ENCODE assay signal across 25 cellular contexts in genomic region chr5:180436936-180437335, GRCh38.
"Had no signal": no experiment of that assay in that cellular context is flagged by ENCODE, and none has a peak within 500 bp of the region (broad histone marks: within the 10 kb centered on the region; RNA-seq: fewer than 3 reads in every experiment).

No MANE protein-coding gene starts in this region.

- H3K9me3 ChIP-seq: neutrophil, prostate gland, vagina had no signal

- H3K4me3 Mint-ChIP-seq: naive thymus-derived CD8-positive, alpha-beta T cell; nephron; neural crest cell; stimulated activated effector memory CD8-positive, alpha-beta T cell treated with anti-CD3 and anti-CD28 coated beads, Interleukin-12 subunit alpha, Interleukin-12 subunit beta, amount 100 ng/mL, for 72 hours; stimulated activated naive CD8-positive, alpha-beta T cell treated with anti-CD3 and anti-CD28 coated beads, Interleukin-15, Interleukin-2, amounts not matched to agents 100 ng/mL and 50 ng/mL, for 24 hours; type B pancreatic cell had no signal

- FAIRE-seq: keratinocyte, small intestine had no signal

- DNase-seq: hippocampal formation; kidney glomerular epithelial cell; left cardiac atrium; left lung; naive thymus-derived CD8-positive, alpha-beta T cell; occipital lobe; ovary; retina; right cardiac atrium; sigmoid colon; small intestine; spleen; stimulated activated CD4-positive, alpha-beta T cell treated with anti-CD3 and anti-CD28 coated beads, Interleukin-4, amount 100 ng/mL, for 24 hours; stimulated activated naive CD4-positive, alpha-beta T cell had no signal

- H3K4me3 ChIP-seq: left lung, lung, ovary, prostate gland, sigmoid colon, spleen, tibial nerve, vagina had no signal

- ATAC-seq: left cardiac atrium; left lung; naive thymus-derived CD8-positive, alpha-beta T cell; right cardiac atrium; stimulated activated effector memory CD8-positive, alpha-beta T cell treated with anti-CD3 and anti-CD28 coated beads, Interleukin-12 subunit alpha, Interleukin-12 subunit beta, amount 100 ng/mL, for 72 hours had no signal

- H3K27me3 Mint-ChIP-seq: type B pancreatic cell had no signal

- H3K9me3 Mint-ChIP-seq: neural crest cell; stimulated activated effector memory CD8-positive, alpha-beta T cell treated with anti-CD3 and anti-CD28 coated beads, Interleukin-12 subunit alpha, Interleukin-12 subunit beta, amount 100 ng/mL, for 72 hours; stimulated activated naive CD8-positive, alpha-beta T cell treated with anti-CD3 and anti-CD28 coated beads, Interleukin-15, Interleukin-2, amounts not matched to agents 100 ng/mL and 50 ng/mL, for 24 hours; type B pancreatic cell had no signal

- H3K4me1 Mint-ChIP-seq: nephron, neural crest cell had no signal

- H3K4me1 ChIP-seq: left lung, prostate gland, sigmoid colon, vagina had no signal

- H3K27ac ChIP-seq: left lung, neutrophil, ovary, prostate gland, sigmoid colon, spleen, tibial nerve, vagina had no signal

- H3K27ac Mint-ChIP-seq: naive thymus-derived CD8-positive, alpha-beta T cell; nephron; stimulated activated effector memory CD8-positive, alpha-beta T cell treated with anti-CD3 and anti-CD28 coated beads, Interleukin-12 subunit alpha, Interleukin-12 subunit beta, amount 100 ng/mL, for 72 hours; stimulated activated naive CD8-positive, alpha-beta T cell treated with anti-CD3 and anti-CD28 coated beads, Interleukin-15, Interleukin-2, amounts not matched to agents 100 ng/mL and 50 ng/mL, for 24 hours; type B pancreatic cell had no signal

- H3K27me3 ChIP-seq: ovary, tibial nerve, vagina had no signal

- H3K36me3 Mint-ChIP-seq: stimulated activated effector memory CD8-positive, alpha-beta T cell treated with anti-CD3 and anti-CD28 coated beads, Interleukin-12 subunit alpha, Interleukin-12 subunit beta, amount 100 ng/mL, for 72 hours; type B pancreatic cell had no signal

- H3K36me3 ChIP-seq: left lung, neutrophil, ovary, prostate gland, sigmoid colon, spleen, tibial nerve, vagina had no signal
